Comparison of ENCODE assay signal across 8 cellular contexts in genomic region chr2:238286551-238286950, GRCh38. TPM values are rescaled to one million over a fixed set of nuclear protein-coding genes. Genes with fewer than 3 reads are reported as not detected.
DNase-seq lines count a peak whose midpoint lies in the region; ATAC-seq, FAIRE-seq and TF ChIP-seq lines count a peak whose summit lies in the region.

No MANE protein-coding gene starts in this region.

- POLR2A ChIA-PET in WTC11 (lab: Charles Lee), result no interaction called here

- H3K27me3 Mint-ChIP-seq in activated naive CD4-positive, alpha-beta T cell treated with anti-CD3 and anti-CD28 coated beads, Interleukin-2, amount 50 U/mL, for 24 hours, result no peaks in the 10 kb centered on the region
- H3K27me3 Mint-ChIP-seq in WTC11 (ENCODE audit: low read depth), result peaks cover 4% of the 10 kb centered on the region; the same call in 1 of the 2 replicates

- no peak for ATAC-seq in WTC11
- ATAC-seq in Right ventricle myocardium superior (ENCODE audit: poor library complexity), result peak; percentile 24
- no peak for ATAC-seq in GM19324 (IDR thresholded peaks at IDR 0.05; ENCODE audit: low FRiP score, unreplicated experiment)

- DNase-seq in activated naive CD4-positive, alpha-beta T cell (lab: John Stamatoyannopoulos, UW), result no peak
- DNase-seq in WTC11 (ENCODE audit: low spot score) (no peak), Right ventricle myocardium superior (peak; percentile 75), sigmoid colon (peak; percentile 93), GM19239 (ENCODE audit: insufficient read length, low spot score) (no peak), germinal center (ENCODE audit: low spot score) (no peak)

- peaks cover 70% of the 10 kb centered on the region for H3K4me1 Mint-ChIP-seq in activated naive CD4-positive, alpha-beta T cell treated with anti-CD3 and anti-CD28 coated beads, Interleukin-2, amount 50 U/mL, for 24 hours
- H3K4me1 Mint-ChIP-seq in WTC11, result peaks cover 23% of the 10 kb centered on the region

- WGBS in sigmoid colon, 2 donors, result 10 to 52% methylated on average over 7 of the region's 7 CpGs

- CTCF ChIA-PET in WTC11 (lab: Charles Lee), result interaction anchor here (1.0 to 6.9 kb wide), 3 partner anchors 9 to 22 kb away, joined by 5 to 50 read pairs (median 32); no protein-coding TSS in a partner anchor

- H3K36me3 Mint-ChIP-seq in activated naive CD4-positive, alpha-beta T cell treated with anti-CD3 and anti-CD28 coated beads, Interleukin-2, amount 50 U/mL, for 24 hours, result no peaks in the 10 kb centered on the region
- H3K36me3 Mint-ChIP-seq in WTC11, result no peaks in the 10 kb centered on the region

- H3K4me1 ChIP-seq in sigmoid colon, result peaks cover 0 to 68% (median 52%) of the 10 kb centered on the region in 4 donors

- TF ChIP-seq CTCF in WTC11 (IDR thresholded peaks at IDR 0.05), result no peak
- peak in 1 of 4 experiments; percentile 15 for TF ChIP-seq CTCF in sigmoid colon (IDR thresholded peaks at IDR 0.05)

- H3K27ac ChIP-seq in sigmoid colon, result peak overlapping the region; percentile 93 to 97 (median 94)

- H3K27me3 ChIP-seq in sigmoid colon, result no peaks in the 10 kb centered on the region

- no peaks in the 10 kb centered on the region for H3K9me3 ChIP-seq in sigmoid colon

- no peak for FAIRE-seq in GM19239 (lab: Jason Lieb, UNC)

- intact Hi-C loops in Right ventricle myocardium superior (cut with DNase I) (no loop called here), sigmoid colon (cut with DNase I) (loop anchor here (5.0 kb wide), 2 partner anchors 141 to 311 kb away; partner anchors contain the start of gene ASB1)

- H3K27ac Mint-ChIP-seq in activated naive CD4-positive, alpha-beta T cell treated with anti-CD3 and anti-CD28 coated beads, Interleukin-2, amount 50 U/mL, for 24 hours, result no peak overlapping the region
- no peak overlapping the region for H3K27ac Mint-ChIP-seq in WTC11

- H3K36me3 ChIP-seq in sigmoid colon, result no peaks in the 10 kb centered on the region

- TF ChIP-seq EP300 in sigmoid colon (IDR thresholded peaks at IDR 0.05), result peak in 2 of 4 donors; percentile 50 to 86

- H3K4me3 Mint-ChIP-seq in activated naive CD4-positive, alpha-beta T cell treated with anti-CD3 and anti-CD28 coated beads, Interleukin-2, amount 50 U/mL, for 24 hours, result peak overlapping the region; percentile 86
- peak overlapping the region; percentile 23 for H3K4me3 Mint-ChIP-seq in WTC11

- TF ChIP-seq POLR2A in sigmoid colon (IDR thresholded peaks at IDR 0.05), result no peak

- H3K4me3 ChIP-seq in sigmoid colon, result peak overlapping the region in 2 of 4 donors; percentile 77 to 84

- no peaks in the 10 kb centered on the region for H3K9me3 Mint-ChIP-seq in activated naive CD4-positive, alpha-beta T cell treated with anti-CD3 and anti-CD28 coated beads, Interleukin-2, amount 50 U/mL, for 24 hours
- H3K9me3 Mint-ChIP-seq in WTC11, result no peaks in the 10 kb centered on the region

TF ChIP-seq in WTC11, 78 proteins besides CTCF, POLR2A, EP300 and RAD21:
- no peak for TF ChIP-seq TEAD1 (CRISPR knock-in tag; IDR thresholded peaks at IDR 0.05)
- TF ChIP-seq GABPB1 (CRISPR knock-in tag; IDR thresholded peaks at IDR 0.05), result peak; percentile 67
- TF ChIP-seq ZNF671 (CRISPR knock-in tag; IDR thresholded peaks at IDR 0.05), result no peak

RNA-seq across cellular contexts. Expression of gene PER2, which starts 1.9 kb away (rescaled TPM):
- total RNA-seq in WTC11 (2021), result 4.1 to 6.6 TPM (median 5.5 TPM) in 3 replicates
- 3.6 TPM for total RNA-seq in Right ventricle myocardium superior
- total RNA-seq in sigmoid colon, result 10 to 100 TPM in 1 of 4 donors, 1 to 10 TPM in 3; 7.7 to 11.8 (median 9.2) TPM
- polyA plus RNA-seq in sigmoid colon, result 1 to 10 TPM; 3.7 to 7.1 (median 4.2) TPM

RNA-seq across cellular contexts. Expression of gene TRAF3IP1, which starts 33.8 kb away (rescaled TPM):
- total RNA-seq in WTC11 (2021) (14.7 to 18.7 TPM (median 16.8 TPM) in 3 replicates), Right ventricle myocardium superior (13.6 TPM), sigmoid colon (10 to 100 TPM; 17.5 to 20.8 (median 18.2) TPM)
- polyA plus RNA-seq in sigmoid colon, result 10 to 100 TPM in 1 of 3 donors, 1 to 10 TPM in 2; 6.9 to 13.2 (median 7.2) TPM

RNA-seq across cellular contexts. Expression of gene HES6, which starts 46.7 kb away (rescaled TPM):
- total RNA-seq in WTC11 (2021), result 52.1 to 63.9 TPM (median 63.4 TPM) in 3 replicates
- total RNA-seq in Right ventricle myocardium superior, result 2.5 TPM
- 10 to 100 TPM; 13.2 to 27.3 (median 18.1) TPM for total RNA-seq in sigmoid colon
- polyA plus RNA-seq in sigmoid colon, result 10 to 100 TPM; 40.7 to 59.2 (median 52.3) TPM

Comparison
In these comparisons a context has a peak if more than half of its experiments do, and no peak if none do; other contexts are left out.
1. DNase-seq: peak in Right ventricle myocardium superior (single experiment) and sigmoid colon (single experiment); none in activated naive CD4-positive, alpha-beta T cell (0 of 4), WTC11 (single experiment), GM19239 (single experiment) and germinal center (single experiment).